Comparison of ENCODE assay signal across 1 cellular context in the genomic region with DNA sequence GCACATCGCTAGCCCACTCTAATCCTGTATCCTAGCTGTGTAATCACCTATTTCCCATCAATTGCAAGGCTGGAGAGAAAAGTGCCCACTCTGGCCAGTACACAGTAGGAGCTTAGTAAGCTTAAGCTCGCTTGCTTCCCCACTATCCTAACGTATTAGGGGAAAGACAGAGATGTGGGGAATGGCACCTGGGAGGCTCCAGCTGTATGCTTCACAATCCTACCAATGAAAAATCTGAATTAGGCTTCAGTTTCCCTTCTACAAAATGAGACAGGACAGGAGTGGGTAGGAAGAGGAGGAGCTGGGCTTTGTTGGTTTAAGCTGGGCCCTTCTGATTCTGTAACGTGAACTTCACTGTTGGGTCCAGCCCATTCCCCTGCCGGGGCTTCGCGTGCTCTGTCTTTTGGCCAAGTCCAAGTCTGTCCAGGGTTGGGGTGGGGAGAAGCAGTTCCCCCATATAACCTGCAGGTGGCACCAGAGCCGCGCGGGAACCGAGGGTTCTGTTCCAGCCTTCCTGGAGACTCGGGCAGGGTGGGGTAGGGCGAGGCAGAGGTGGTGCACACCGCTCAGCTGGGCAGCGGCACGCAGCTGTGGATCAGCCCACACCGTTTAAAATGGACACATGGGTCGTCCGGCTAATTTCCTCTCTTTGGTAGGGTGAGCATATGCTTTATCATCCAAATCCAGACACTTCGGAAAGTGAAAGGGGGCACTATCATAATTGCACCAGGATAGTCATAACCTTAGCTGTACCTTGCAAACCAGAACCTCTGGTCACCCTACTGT.
TF ChIP-seq lines count a peak whose summit lies in the region.

No MANE protein-coding gene starts in this region.

TF ChIP-seq in HepG2, 621 proteins besides CTCF, POLR2A, EP300 and RAD21 (continued from another document and continues in another):
- TF ChIP-seq, protein P1, sequence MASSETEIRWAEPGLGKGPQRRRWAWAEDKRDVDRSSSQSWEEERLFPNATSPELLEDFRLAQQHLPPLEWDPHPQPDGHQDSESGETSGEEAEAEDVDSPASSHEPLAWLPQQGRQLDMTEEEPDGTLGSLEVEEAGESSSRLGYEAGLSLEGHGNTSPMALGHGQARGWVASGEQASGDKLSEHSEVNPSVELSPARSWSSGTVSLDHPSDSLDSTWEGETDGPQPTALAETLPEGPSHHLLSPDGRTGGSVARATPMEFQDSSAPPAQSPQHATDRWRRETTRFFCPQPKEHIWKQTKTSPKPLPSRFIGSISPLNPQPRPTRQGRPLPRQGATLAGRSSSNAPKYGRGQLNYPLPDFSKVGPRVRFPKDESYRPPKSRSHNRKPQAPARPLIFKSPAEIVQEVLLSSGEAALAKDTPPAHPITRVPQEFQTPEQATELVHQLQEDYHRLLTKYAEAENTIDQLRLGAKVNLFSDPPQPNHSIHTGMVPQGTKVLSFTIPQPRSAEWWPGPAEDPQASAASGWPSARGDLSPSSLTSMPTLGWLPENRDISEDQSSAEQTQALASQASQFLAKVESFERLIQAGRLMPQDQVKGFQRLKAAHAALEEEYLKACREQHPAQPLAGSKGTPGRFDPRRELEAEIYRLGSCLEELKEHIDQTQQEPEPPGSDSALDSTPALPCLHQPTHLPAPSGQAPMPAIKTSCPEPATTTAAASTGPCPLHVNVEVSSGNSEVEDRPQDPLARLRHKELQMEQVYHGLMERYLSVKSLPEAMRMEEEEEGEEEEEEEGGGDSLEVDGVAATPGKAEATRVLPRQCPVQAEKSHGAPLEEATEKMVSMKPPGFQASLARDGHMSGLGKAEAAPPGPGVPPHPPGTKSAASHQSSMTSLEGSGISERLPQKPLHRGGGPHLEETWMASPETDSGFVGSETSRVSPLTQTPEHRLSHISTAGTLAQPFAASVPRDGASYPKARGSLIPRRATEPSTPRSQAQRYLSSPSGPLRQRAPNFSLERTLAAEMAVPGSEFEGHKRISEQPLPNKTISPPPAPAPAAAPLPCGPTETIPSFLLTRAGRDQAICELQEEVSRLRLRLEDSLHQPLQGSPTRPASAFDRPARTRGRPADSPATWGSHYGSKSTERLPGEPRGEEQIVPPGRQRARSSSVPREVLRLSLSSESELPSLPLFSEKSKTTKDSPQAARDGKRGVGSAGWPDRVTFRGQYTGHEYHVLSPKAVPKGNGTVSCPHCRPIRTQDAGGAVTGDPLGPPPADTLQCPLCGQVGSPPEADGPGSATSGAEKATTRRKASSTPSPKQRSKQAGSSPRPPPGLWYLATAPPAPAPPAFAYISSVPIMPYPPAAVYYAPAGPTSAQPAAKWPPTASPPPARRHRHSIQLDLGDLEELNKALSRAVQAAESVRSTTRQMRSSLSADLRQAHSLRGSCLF (CRISPR knock-in tag; IDR thresholded peaks at IDR 0.05; ENCODE audit: borderline replicate concordance) = no peak
- no peak for TF ChIP-seq ETS1 (CRISPR knock-in tag; IDR thresholded peaks at IDR 0.05)
- TF ChIP-seq MEIS2 (CRISPR knock-in tag; IDR thresholded peaks at IDR 0.05) = 0 out of 2 replicates have a peak, but pooled peaks have one; percentile 23
- no peak for TF ChIP-seq ZNF292 (CRISPR knock-in tag; IDR thresholded peaks at IDR 0.05; ENCODE audit: borderline replicate concordance, low read depth)
- no peak for TF ChIP-seq ZNF749 (CRISPR knock-in tag; IDR thresholded peaks at IDR 0.05; ENCODE audit: borderline replicate concordance)
- peak; percentile 58; the same call in 1 of the 2 replicates for TF ChIP-seq KDM2A (CRISPR knock-in tag; IDR thresholded peaks at IDR 0.05; ENCODE audit: borderline replicate concordance, low read depth)
- no peak for TF ChIP-seq SNRNP70 (IDR thresholded peaks at IDR 0.05; ENCODE audit: low read depth, low read length)
- no peak for TF ChIP-seq JUND (CRISPR knock-in tag; IDR thresholded peaks at IDR 0.05)
- TF ChIP-seq ZNF800 (CRISPR knock-in tag; IDR thresholded peaks at IDR 0.05) = no peak
- TF ChIP-seq SMC3 (IDR thresholded peaks at IDR 0.05; ENCODE audit: low read length) = peak; percentile 55
- TF ChIP-seq, protein P2, sequence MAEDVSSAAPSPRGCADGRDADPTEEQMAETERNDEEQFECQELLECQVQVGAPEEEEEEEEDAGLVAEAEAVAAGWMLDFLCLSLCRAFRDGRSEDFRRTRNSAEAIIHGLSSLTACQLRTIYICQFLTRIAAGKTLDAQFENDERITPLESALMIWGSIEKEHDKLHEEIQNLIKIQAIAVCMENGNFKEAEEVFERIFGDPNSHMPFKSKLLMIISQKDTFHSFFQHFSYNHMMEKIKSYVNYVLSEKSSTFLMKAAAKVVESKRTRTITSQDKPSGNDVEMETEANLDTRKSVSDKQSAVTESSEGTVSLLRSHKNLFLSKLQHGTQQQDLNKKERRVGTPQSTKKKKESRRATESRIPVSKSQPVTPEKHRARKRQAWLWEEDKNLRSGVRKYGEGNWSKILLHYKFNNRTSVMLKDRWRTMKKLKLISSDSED (CRISPR knock-in tag; IDR thresholded peaks at IDR 0.05) = no peak
- TF ChIP-seq CBX2 (IDR thresholded peaks at IDR 0.05; ENCODE audit: low read depth, low read length) = no peak
- TF ChIP-seq CBX2 (CRISPR knock-in tag; IDR thresholded peaks at IDR 0.05; ENCODE audit: low read depth) = no peak
- TF ChIP-seq PLRG1 (conservative IDR thresholded peaks at IDR 0.05) = no peak
- TF ChIP-seq EZH2 (conservative IDR thresholded peaks at IDR 0.05; ENCODE audit: low read depth, low read length) = no peak
- TF ChIP-seq ZNF143 (CRISPR knock-in tag; IDR thresholded peaks at IDR 0.05) = no peak
- TF ChIP-seq ZNF558 (CRISPR knock-in tag; IDR thresholded peaks at IDR 0.05; ENCODE audit: borderline replicate concordance) = no peak
- TF ChIP-seq ZNF441 (CRISPR knock-in tag; IDR thresholded peaks at IDR 0.05; ENCODE audit: borderline replicate concordance) = no peak
- TF ChIP-seq, protein P3, sequence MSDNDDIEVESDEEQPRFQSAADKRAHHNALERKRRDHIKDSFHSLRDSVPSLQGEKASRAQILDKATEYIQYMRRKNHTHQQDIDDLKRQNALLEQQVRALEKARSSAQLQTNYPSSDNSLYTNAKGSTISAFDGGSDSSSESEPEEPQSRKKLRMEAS (IDR thresholded peaks at IDR 0.05) = peak; percentile 26; the same call in 1 of the 2 replicates
- TF ChIP-seq PHF5A (CRISPR knock-in tag; IDR thresholded peaks at IDR 0.05; ENCODE audit: low read depth, unreplicated experiment) = no peak
- no peak for TF ChIP-seq ZSCAN31 (CRISPR knock-in tag; IDR thresholded peaks at IDR 0.05; ENCODE audit: low read depth)
- TF ChIP-seq ETV6 (CRISPR knock-in tag; conservative IDR thresholded peaks at IDR 0.05) = no peak
- TF ChIP-seq ZNF772 (CRISPR knock-in tag; IDR thresholded peaks at IDR 0.05) = 0 out of 2 replicates have a peak, but pooled peaks have one; percentile 28
- no peak for TF ChIP-seq ZNF75D (CRISPR knock-in tag; IDR thresholded peaks at IDR 0.05; ENCODE audit: borderline replicate concordance)
- no peak for TF ChIP-seq ZNF879 (CRISPR knock-in tag; IDR thresholded peaks at IDR 0.05)
- TF ChIP-seq NFATC3 (CRISPR knock-in tag; IDR thresholded peaks at IDR 0.05) = no peak
- TF ChIP-seq ZSCAN29 (CRISPR knock-in tag; conservative IDR thresholded peaks at IDR 0.05) = no peak
- TF ChIP-seq FOSL1 (CRISPR knock-in tag; IDR thresholded peaks at IDR 0.05; ENCODE audit: borderline replicate concordance) = no peak
- no peak for TF ChIP-seq ZNF878 (CRISPR knock-in tag; IDR thresholded peaks at IDR 0.05)
- TF ChIP-seq, protein P4, sequence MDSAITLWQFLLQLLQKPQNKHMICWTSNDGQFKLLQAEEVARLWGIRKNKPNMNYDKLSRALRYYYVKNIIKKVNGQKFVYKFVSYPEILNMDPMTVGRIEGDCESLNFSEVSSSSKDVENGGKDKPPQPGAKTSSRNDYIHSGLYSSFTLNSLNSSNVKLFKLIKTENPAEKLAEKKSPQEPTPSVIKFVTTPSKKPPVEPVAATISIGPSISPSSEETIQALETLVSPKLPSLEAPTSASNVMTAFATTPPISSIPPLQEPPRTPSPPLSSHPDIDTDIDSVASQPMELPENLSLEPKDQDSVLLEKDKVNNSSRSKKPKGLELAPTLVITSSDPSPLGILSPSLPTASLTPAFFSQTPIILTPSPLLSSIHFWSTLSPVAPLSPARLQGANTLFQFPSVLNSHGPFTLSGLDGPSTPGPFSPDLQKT (CRISPR knock-in tag; IDR thresholded peaks at IDR 0.05; ENCODE audit: borderline replicate concordance) = no peak
- no peak for TF ChIP-seq NKX3-1 (CRISPR knock-in tag; IDR thresholded peaks at IDR 0.05)
- TF ChIP-seq ZNF484 (CRISPR knock-in tag; IDR thresholded peaks at IDR 0.05; ENCODE audit: borderline replicate concordance, low read depth) = no peak
- TF ChIP-seq ZNF766 (CRISPR knock-in tag; IDR thresholded peaks at IDR 0.05; ENCODE audit: borderline replicate concordance) = 0 out of 2 replicates have a peak, but pooled peaks have one; percentile 63
- no peak for TF ChIP-seq ATAD3A (CRISPR knock-in tag; IDR thresholded peaks at IDR 0.05)
- no peak for TF ChIP-seq ZNF773 (CRISPR knock-in tag; IDR thresholded peaks at IDR 0.05; ENCODE audit: borderline replicate concordance)
- no peak for TF ChIP-seq MBNL3 (CRISPR knock-in tag; conservative IDR thresholded peaks at IDR 0.05)
- TF ChIP-seq ZNF530 (CRISPR knock-in tag; IDR thresholded peaks at IDR 0.05; ENCODE audit: low read depth) = no peak
- peak; percentile 18; the same call in 1 of the 2 replicates for TF ChIP-seq GATAD2A (CRISPR knock-in tag; IDR thresholded peaks at IDR 0.05)
- TF ChIP-seq HOXA9 (CRISPR knock-in tag; IDR thresholded peaks at IDR 0.05; ENCODE audit: borderline replicate concordance) = no peak
- TF ChIP-seq ESRRA (CRISPR knock-in tag; IDR thresholded peaks at IDR 0.05; ENCODE audit: low read depth) = no peak
- TF ChIP-seq POLR2AphosphoS2 (IDR thresholded peaks at IDR 0.05; ENCODE audit: low read depth, low read length) = no peak
- TF ChIP-seq RBAK (CRISPR knock-in tag; IDR thresholded peaks at IDR 0.05) = no peak
- TF ChIP-seq, protein P5, sequence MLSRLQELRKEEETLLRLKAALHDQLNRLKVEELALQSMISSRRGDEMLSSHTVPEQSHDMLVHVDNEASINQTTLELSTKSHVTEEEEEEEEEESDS (CRISPR knock-in tag; IDR thresholded peaks at IDR 0.05; ENCODE audit: borderline replicate concordance) = no peak
- TF ChIP-seq ISL2 (CRISPR knock-in tag; IDR thresholded peaks at IDR 0.05) = no peak
- TF ChIP-seq TGIF2 (CRISPR knock-in tag; IDR thresholded peaks at IDR 0.05) = no peak
- TF ChIP-seq RBFOX2 (IDR thresholded peaks at IDR 0.05; ENCODE audit: low read depth, low read length) = no peak
- no peak for TF ChIP-seq RELA (CRISPR knock-in tag; IDR thresholded peaks at IDR 0.05)
- TF ChIP-seq, protein P6, sequence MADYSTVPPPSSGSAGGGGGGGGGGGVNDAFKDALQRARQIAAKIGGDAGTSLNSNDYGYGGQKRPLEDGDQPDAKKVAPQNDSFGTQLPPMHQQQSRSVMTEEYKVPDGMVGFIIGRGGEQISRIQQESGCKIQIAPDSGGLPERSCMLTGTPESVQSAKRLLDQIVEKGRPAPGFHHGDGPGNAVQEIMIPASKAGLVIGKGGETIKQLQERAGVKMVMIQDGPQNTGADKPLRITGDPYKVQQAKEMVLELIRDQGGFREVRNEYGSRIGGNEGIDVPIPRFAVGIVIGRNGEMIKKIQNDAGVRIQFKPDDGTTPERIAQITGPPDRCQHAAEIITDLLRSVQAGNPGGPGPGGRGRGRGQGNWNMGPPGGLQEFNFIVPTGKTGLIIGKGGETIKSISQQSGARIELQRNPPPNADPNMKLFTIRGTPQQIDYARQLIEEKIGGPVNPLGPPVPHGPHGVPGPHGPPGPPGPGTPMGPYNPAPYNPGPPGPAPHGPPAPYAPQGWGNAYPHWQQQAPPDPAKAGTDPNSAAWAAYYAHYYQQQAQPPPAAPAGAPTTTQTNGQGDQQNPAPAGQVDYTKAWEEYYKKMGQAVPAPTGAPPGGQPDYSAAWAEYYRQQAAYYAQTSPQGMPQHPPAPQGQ (CRISPR knock-in tag; IDR thresholded peaks at IDR 0.05; ENCODE audit: borderline replicate concordance) = no peak
- TF ChIP-seq, protein P7, sequence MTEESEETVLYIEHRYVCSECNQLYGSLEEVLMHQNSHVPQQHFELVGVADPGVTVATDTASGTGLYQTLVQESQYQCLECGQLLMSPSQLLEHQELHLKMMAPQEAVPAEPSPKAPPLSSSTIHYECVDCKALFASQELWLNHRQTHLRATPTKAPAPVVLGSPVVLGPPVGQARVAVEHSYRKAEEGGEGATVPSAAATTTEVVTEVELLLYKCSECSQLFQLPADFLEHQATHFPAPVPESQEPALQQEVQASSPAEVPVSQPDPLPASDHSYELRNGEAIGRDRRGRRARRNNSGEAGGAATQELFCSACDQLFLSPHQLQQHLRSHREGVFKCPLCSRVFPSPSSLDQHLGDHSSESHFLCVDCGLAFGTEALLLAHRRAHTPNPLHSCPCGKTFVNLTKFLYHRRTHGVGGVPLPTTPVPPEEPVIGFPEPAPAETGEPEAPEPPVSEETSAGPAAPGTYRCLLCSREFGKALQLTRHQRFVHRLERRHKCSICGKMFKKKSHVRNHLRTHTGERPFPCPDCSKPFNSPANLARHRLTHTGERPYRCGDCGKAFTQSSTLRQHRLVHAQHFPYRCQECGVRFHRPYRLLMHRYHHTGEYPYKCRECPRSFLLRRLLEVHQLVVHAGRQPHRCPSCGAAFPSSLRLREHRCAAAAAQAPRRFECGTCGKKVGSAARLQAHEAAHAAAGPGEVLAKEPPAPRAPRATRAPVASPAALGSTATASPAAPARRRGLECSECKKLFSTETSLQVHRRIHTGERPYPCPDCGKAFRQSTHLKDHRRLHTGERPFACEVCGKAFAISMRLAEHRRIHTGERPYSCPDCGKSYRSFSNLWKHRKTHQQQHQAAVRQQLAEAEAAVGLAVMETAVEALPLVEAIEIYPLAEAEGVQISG (CRISPR knock-in tag; IDR thresholded peaks at IDR 0.05) = no peak
